ENCODE assay signal across 23 cellular contexts in the genomic region with DNA sequence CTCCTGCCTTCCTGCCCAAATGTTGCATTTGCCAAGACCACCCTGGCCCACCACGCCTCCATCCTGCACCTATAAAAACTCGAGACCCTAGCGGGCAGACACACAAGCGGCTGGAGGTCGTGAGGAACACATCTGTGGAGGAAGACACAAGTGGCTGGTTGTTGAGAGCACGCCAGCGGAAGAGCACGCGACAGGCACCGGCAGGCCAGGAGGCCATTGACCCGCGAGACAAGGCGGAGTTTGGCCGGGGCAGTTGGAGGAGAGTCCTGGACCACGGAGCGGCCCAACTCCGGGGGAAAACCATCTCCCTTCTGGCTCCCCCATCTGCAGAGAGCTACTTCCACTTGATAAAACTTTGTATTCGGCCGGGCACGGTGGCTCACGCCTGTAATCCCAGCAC.
DNase-seq lines count a peak whose midpoint lies in the region; FAIRE-seq and TF ChIP-seq lines count a peak whose summit lies in the region.
"Had no signal": no experiment of that assay in that cellular context is flagged by ENCODE, and none has a peak within 500 bp of the region (broad histone marks: within the 10 kb centered on the region; RNA-seq: fewer than 3 reads in every experiment).

No MANE protein-coding gene starts in this region.

- DNase-seq in GM06990 (ENCODE audit: extremely low read depth, insufficient read length) (peak; percentile 0), kidney (peak; percentile 48), osteoblast (ENCODE audit: insufficient read length, low spot score, missing footprints) (peak; percentile 42), hypothalamus (lab: John Stamatoyannopoulos, UW) (no peak), NCI-H446 (lab: John Stamatoyannopoulos, UW) (no peak), nephron progenitor cell (no peak)
- DNase-seq: AML-193; Caco-2; Calu3; CD4-positive, alpha-beta T cell; CD8-positive, alpha-beta T cell; DMS79 treated with DMSO at 0.1 percent for 48 hours; GF-D8 had no signal

- FAIRE-seq in kidney (lab: Jason Lieb, UNC), result no peak
- FAIRE-seq: A549, D721Med, G401.6, GM12878, GM12892, GM18507 had no signal

- no peaks in the 10 kb centered on the region for H4K20me1 ChIP-seq in osteoblast (ENCODE audit: insufficient read depth, low read length)
- H4K20me1 ChIP-seq: BLaER1 treated with 17β-estradiol and CSF1 and Interleukin-3, amounts not matched to agents 10 nM and 100 nM had no signal

- H3K36me3 ChIP-seq in GM06990 (ENCODE audit: control insufficient read depth, insufficient read depth, low read length), result no peaks in the 10 kb centered on the region
- no peaks in the 10 kb centered on the region for H3K36me3 ChIP-seq in kidney (ENCODE audit: control insufficient read depth in 1 of 2, insufficient read depth in 2 of 2, low read length in 2 of 2)
- no peaks in the 10 kb centered on the region for H3K36me3 ChIP-seq in osteoblast (ENCODE audit: insufficient read depth, low read length)
- H3K36me3 ChIP-seq: BLaER1 treated with 17β-estradiol and CSF1 and Interleukin-3, amounts not matched to agents 10 nM and 100 nM had no signal

- no peak overlapping the region for H3K4me3 Mint-ChIP-seq in nephron progenitor cell
- H3K4me3 Mint-ChIP-seq: B cell; CD4-positive, alpha-beta T cell; CD8-positive, alpha-beta T cell had no signal

- no peaks in the 10 kb centered on the region for H3K27me3 ChIP-seq in GM06990 (replicated peaks; ENCODE audit: control insufficient read depth, insufficient read depth, low read length)
- no peaks in the 10 kb centered on the region for H3K27me3 ChIP-seq in osteoblast (ENCODE audit: insufficient read depth, low read length)
- H3K27me3 ChIP-seq: BLaER1 treated with 17β-estradiol and CSF1 and Interleukin-3, amounts not matched to agents 10 nM and 100 nM had no signal

- H3K27ac ChIP-seq in kidney (ENCODE audit: low read depth in 2 of 2, low read length in 2 of 2), result no peak overlapping the region
- no peak overlapping the region for H3K27ac ChIP-seq in osteoblast (ENCODE audit: low read depth, low read length)
- H3K27ac ChIP-seq: 22Rv1; A549; BLaER1 treated with 17β-estradiol and CSF1 and Interleukin-3, amounts not matched to agents 10 nM and 100 nM; C4-2B had no signal

- intact Hi-C loops in kidney (cut with DNase I), result no loop called here

- H3K9ac ChIP-seq in kidney (ENCODE audit: low read length in 2 of 2), result no peak overlapping the region
- H3K9ac ChIP-seq: BLaER1 treated with 17β-estradiol and CSF1 and Interleukin-3, amounts not matched to agents 10 nM and 100 nM had no signal

- no peaks in the 10 kb centered on the region for H3K4me1 Mint-ChIP-seq in nephron progenitor cell
- H3K4me1 Mint-ChIP-seq: B cell had no signal

- peaks cover 4% of the 10 kb centered on the region for H3K36me3 Mint-ChIP-seq in nephron progenitor cell (ENCODE audit: low read depth)
- H3K36me3 Mint-ChIP-seq: CD8-positive, alpha-beta T cell had no signal

- no peak overlapping the region for H3K27ac Mint-ChIP-seq in nephron progenitor cell
- H3K27ac Mint-ChIP-seq: B cell; CD4-positive, alpha-beta T cell; CD8-positive, alpha-beta T cell had no signal

- H2AFZ ChIP-seq in osteoblast (ENCODE audit: low read length), result no peak overlapping the region

- no peaks in the 10 kb centered on the region for H3K79me2 ChIP-seq in osteoblast (ENCODE audit: insufficient read depth, low read length)

- H3K4me1 ChIP-seq in kidney (ENCODE audit: control insufficient read depth in 1 of 2, insufficient read depth in 1 of 2, low read depth in 1 of 2, low read length in 2 of 2), result no peaks in the 10 kb centered on the region
- no peaks in the 10 kb centered on the region for H3K4me1 ChIP-seq in osteoblast (ENCODE audit: insufficient read depth, low read length)
- H3K4me1 ChIP-seq: A549; BLaER1 treated with 17β-estradiol and CSF1 and Interleukin-3, amounts not matched to agents 10 nM and 100 nM; Caco-2 had no signal

- H3K4me2 ChIP-seq in osteoblast (ENCODE audit: insufficient read depth, low read length), result no peak overlapping the region
- H3K4me2 ChIP-seq: A549; BLaER1 treated with 17β-estradiol and CSF1 and Interleukin-3, amounts not matched to agents 10 nM and 100 nM had no signal

- H3K27me3 Mint-ChIP-seq in nephron progenitor cell (ENCODE audit: low read depth, poor library complexity), result peaks cover 3% of the 10 kb centered on the region
- H3K27me3 Mint-ChIP-seq: B cell; CD4-positive, alpha-beta T cell had no signal

- TF ChIP-seq CTCF in GM06990 (IDR thresholded peaks at IDR 0.05; ENCODE audit: insufficient read depth, low read length, poor library complexity, severe bottlenecking), result no peak
- no peak for TF ChIP-seq CTCF in kidney (IDR thresholded peaks at IDR 0.05; ENCODE audit: borderline replicate concordance, extremely low read depth, insufficient read depth)
- TF ChIP-seq CTCF in osteoblast (IDR thresholded peaks at IDR 0.05; ENCODE audit: extremely low read depth, low read depth, low read length), result no peak
- no peak for TF ChIP-seq CTCF in nephron progenitor cell (IDR thresholded peaks at IDR 0.05)

- H3K4me3 ChIP-seq in GM06990 (replicated peaks; ENCODE audit: low read depth, low read length) (no peak overlapping the region), kidney (ENCODE audit: low read length in 2 of 2) (no peak overlapping the region), osteoblast (ENCODE audit: insufficient read depth, low read length) (no peak overlapping the region)
- H3K4me3 ChIP-seq: A549; BLaER1 treated with 17β-estradiol and CSF1 and Interleukin-3, amounts not matched to agents 10 nM and 100 nM; GM12878 had no signal

- H3K9me3 Mint-ChIP-seq in nephron progenitor cell, result peaks cover 9% of the 10 kb centered on the region
- H3K9me3 Mint-ChIP-seq: CD4-positive, alpha-beta T cell; CD8-positive, alpha-beta T cell had no signal

- H3K9me3 ChIP-seq in kidney (ENCODE audit: control insufficient read depth in 1 of 2, low read length in 2 of 2) (no peaks in the 10 kb centered on the region), osteoblast (ENCODE audit: low read depth, low read length) (no peaks in the 10 kb centered on the region)
- H3K9me3 ChIP-seq: A549; BLaER1 treated with 17β-estradiol and CSF1 and Interleukin-3, amounts not matched to agents 10 nM and 100 nM; Caco-2 had no signal

Comparison
In these comparisons a context has a peak if more than half of its experiments do, and no peak if none do; other contexts are left out.
1. DNase-seq: peak in GM06990 (single experiment), kidney (single experiment) and osteoblast (single experiment); none in hypothalamus (0 of 51), NCI-H446 (0 of 2) and nephron progenitor cell (single experiment).